8 cellular contexts compared by ENCODE assay signal in the genomic region with DNA sequence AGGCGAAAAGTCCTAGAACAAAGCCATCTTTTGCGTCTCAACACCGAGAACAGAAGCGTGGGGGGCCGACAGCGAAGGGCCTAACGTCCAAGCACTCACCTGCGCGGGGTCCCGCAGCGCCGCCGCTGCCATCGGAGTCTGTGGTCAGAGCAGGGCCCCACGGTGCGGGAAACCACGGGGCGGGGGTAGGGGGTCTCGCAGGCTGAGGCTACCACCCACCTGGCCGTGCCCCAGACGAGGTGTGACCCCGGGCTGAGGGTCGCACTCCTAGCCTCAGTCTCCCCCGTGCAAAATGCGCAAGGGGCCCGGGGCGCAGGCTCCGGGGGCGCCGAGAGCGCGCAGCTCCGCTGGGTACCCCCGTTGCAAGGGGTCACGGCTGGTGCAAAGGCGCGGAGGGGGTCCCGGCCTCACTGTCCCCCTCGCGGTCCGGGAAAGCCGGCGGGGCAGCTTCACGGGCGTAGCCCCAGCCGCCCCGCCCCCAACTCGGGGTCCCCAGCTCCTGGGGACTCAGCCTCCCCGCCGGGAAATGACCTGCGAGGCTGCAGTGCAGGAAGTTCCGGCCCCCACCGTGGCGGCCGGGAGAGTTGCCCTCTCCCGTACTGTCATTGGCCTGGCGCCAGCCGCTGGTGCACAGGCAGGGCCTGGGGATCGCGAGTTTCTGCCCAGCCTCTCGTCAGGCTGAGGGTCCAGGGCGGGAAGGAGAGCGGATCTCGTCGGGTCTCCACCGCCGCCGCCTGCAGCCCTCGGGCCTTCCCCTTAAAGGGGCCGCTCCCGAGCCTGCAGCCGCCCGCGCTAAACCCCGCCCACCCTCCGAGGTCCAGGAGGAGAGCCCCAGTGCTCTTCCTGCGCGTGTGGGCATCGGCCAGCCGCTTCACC. TPM values are rescaled to one million over a fixed set of nuclear protein-coding genes. Genes with fewer than 3 reads are reported as not detected.
DNase-seq lines count a peak whose midpoint lies in the region; ATAC-seq, FAIRE-seq and TF ChIP-seq lines count a peak whose summit lies in the region.

A gene (minus strand): TSS at position 699 of the 876 bp plus-strand sequence. CDS start 567 bp downstream, at position 132.

- in situ Hi-C loops in GM13977 (cut with MboI; ENCODE audit: low pct_unique_long_range_greater_than_20kb, low sequenced_read_pairs, unreplicated experiment): loop anchor here (10.0 kb wide), 1 partner anchor 51 kb away; no protein-coding TSS in a partner anchor

- peak within 1 kb of the TSS; percentile 58 to 85 (median 80) for H3K4me3 ChIP-seq in endothelial cell of umbilical vein (replicated peaks in 1 of 3; ENCODE audit: insufficient read depth in 1 of 3, low read depth in 1 of 3, low read length in 3 of 3)

- peaks cover 13% of the 10 kb centered on the region for H3K4me1 ChIP-seq in endothelial cell of umbilical vein (ENCODE audit: control insufficient read depth, extremely low read depth, insufficient read depth, low read length)

- H3K27ac ChIP-seq in endothelial cell of umbilical vein (ENCODE audit: insufficient read depth, low read depth, low read length): peak within 1 kb of the TSS; percentile 94

- peaks cover 65% of the 10 kb centered on the region for H3K9me3 Mint-ChIP-seq in activated CD8-positive, alpha-beta T cell treated with anti-CD3 and anti-CD28 coated beads, Interleukin-2, amount 10 ng/mL, durations not matched to agents 7 days and 5 days (ENCODE audit: insufficient read depth)

- H3K9me3 ChIP-seq in endothelial cell of umbilical vein (replicated peaks; ENCODE audit: control insufficient read depth, insufficient read depth, low read length): peaks cover 11% of the 10 kb centered on the region

- ATAC-seq in HG02938 (IDR thresholded peaks at IDR 0.05; ENCODE audit: unreplicated experiment) (peak; percentile 56), HG03520 (IDR thresholded peaks at IDR 0.05; ENCODE audit: unreplicated experiment) (no peak)
- peak; percentile 70 for ATAC-seq in activated CD8-positive, alpha-beta T cell treated with anti-CD3 and anti-CD28 coated beads, Interleukin-2, amount 10 ng/mL, durations not matched to agents 7 days and 5 days

- FAIRE-seq in endothelial cell of umbilical vein (lab: Jason Lieb, UNC): peak; percentile 43

- CTCF ChIA-PET in activated CD8-positive, alpha-beta T cell treated with anti-CD3 and anti-CD28 coated beads, Interleukin-2, amount 10 ng/mL, durations not matched to agents 7 days and 5 days (lab: Charles Lee): interaction anchor here (1.2 to 2.4 kb wide), 4 partner anchors 8 to 81 kb away, joined by 3 to 15 read pairs (median 4); no protein-coding TSS in a partner anchor
- CTCF ChIA-PET in endothelial cell of umbilical vein (lab: Charles Lee): interaction anchor here (0.7 to 3.4 kb wide), 5 partner anchors 9 to 81 kb away, joined by 3 to 13 read pairs (median 8); a partner anchor contains a TSS

- peak within 1 kb of the TSS; percentile 80 for H3K4me2 ChIP-seq in endothelial cell of umbilical vein (ENCODE audit: insufficient read depth, low read length)

- H2AFZ ChIP-seq in endothelial cell of umbilical vein (ENCODE audit: low read depth, low read length): peak within 1 kb of the TSS; percentile 50

- peak within 1 kb of the TSS; percentile 92 for H3K4me3 Mint-ChIP-seq in activated CD8-positive, alpha-beta T cell treated with anti-CD3 and anti-CD28 coated beads, Interleukin-2, amount 10 ng/mL, durations not matched to agents 7 days and 5 days

- peak within 1 kb of the TSS; percentile 86 for H3K27ac Mint-ChIP-seq in activated CD8-positive, alpha-beta T cell treated with anti-CD3 and anti-CD28 coated beads, Interleukin-2, amount 10 ng/mL, durations not matched to agents 7 days and 5 days

- H3K4me1 Mint-ChIP-seq in activated CD8-positive, alpha-beta T cell treated with anti-CD3 and anti-CD28 coated beads, Interleukin-2, amount 10 ng/mL, durations not matched to agents 7 days and 5 days (ENCODE audit: low read depth): peaks cover 38% of the 10 kb centered on the region

- H3K36me3 Mint-ChIP-seq in activated CD8-positive, alpha-beta T cell treated with anti-CD3 and anti-CD28 coated beads, Interleukin-2, amount 10 ng/mL, durations not matched to agents 7 days and 5 days (ENCODE audit: low read depth): peaks cover 53% of the 10 kb centered on the region

- H3K27me3 ChIP-seq in endothelial cell of umbilical vein (ENCODE audit: control insufficient read depth in 2 of 2, insufficient read depth in 2 of 2, low read length in 2 of 2): no peaks in the 10 kb centered on the region

- no peaks in the 10 kb centered on the region for H3K27me3 Mint-ChIP-seq in activated CD8-positive, alpha-beta T cell treated with anti-CD3 and anti-CD28 coated beads, Interleukin-2, amount 10 ng/mL, durations not matched to agents 7 days and 5 days (ENCODE audit: low read depth)

- POLR2A ChIA-PET in activated CD8-positive, alpha-beta T cell treated with anti-CD3 and anti-CD28 coated beads, Interleukin-2, amount 10 ng/mL, durations not matched to agents 7 days and 5 days (lab: Charles Lee): interaction anchor here (1.2 to 1.5 kb wide), 2 partner anchors 36 to 50 kb away, joined by 3 to 5 read pairs; a partner anchor contains a TSS
- POLR2A ChIA-PET in endothelial cell of umbilical vein (lab: Charles Lee): no interaction called here

- peaks cover 40% of the 10 kb centered on the region for H3K79me2 ChIP-seq in endothelial cell of umbilical vein (ENCODE audit: control insufficient read depth, insufficient read depth, low read length)

- TSS peak; percentile 30 for BruUV-seq in endothelial cell of umbilical vein (replicated peaks; lab: Mats Ljungman, UMichigan)

- H3K36me3 ChIP-seq in endothelial cell of umbilical vein (ENCODE audit: control insufficient read depth in 2 of 2, extremely low read depth in 1 of 2, insufficient read depth in 2 of 2, low read length in 2 of 2): peaks cover 10 to 25% of the 10 kb centered on the region in 2 experiments

- dilution Hi-C loops in endothelial cell of umbilical vein (cut with MboI; ENCODE audit: extremely low pct_ligation_motif_present, low sequenced_read_pairs): no loop called here

- DNase-seq in GM13977 (ENCODE audit: low spot score): peak; percentile 84
- DNase-seq in NCI-H69 (lab: John Stamatoyannopoulos, UW): peak; percentile 72
- DNase-seq in activated CD8-positive, alpha-beta T cell treated with anti-CD3 and anti-CD28 coated beads, Interleukin-2, amount 10 ng/mL, durations not matched to agents 7 days and 5 days: peak; percentile 58
- peak; percentile 79 for DNase-seq in endothelial cell of umbilical vein (ENCODE audit: low read depth, low spot score)
- DNase-seq in midbrain (lab: John Stamatoyannopoulos, UW): peak; percentile 31
- DNase-seq in stimulated activated CD8-positive, alpha-beta memory T cell treated with anti-CD3 and anti-CD28 coated beads, Interleukin-7, amount 100 ng/mL, for 24 hours (ENCODE audit: low read depth): peak; percentile 44

- intact Hi-C loops in endothelial cell of umbilical vein (cut with micrococcal nuclease): loop anchor here (2.0 to 5.0 kb wide), 5 partner anchors 37 to 229 kb away; a partner anchor contains a TSS

- H3K9ac ChIP-seq in endothelial cell of umbilical vein (replicated peaks; ENCODE audit: extremely low read depth, insufficient read depth, low read length): peak within 1 kb of the TSS; percentile 94

- H3K9me1 ChIP-seq in endothelial cell of umbilical vein (replicated peaks; ENCODE audit: control insufficient read depth, extremely low read depth, insufficient read depth, low read length): no peaks in the 10 kb centered on the region

- peak; percentile 42 for TF ChIP-seq POLR2A in endothelial cell of umbilical vein (IDR thresholded peaks at IDR 0.05; ENCODE audit: low read depth, low read length)

- no peaks in the 10 kb centered on the region for H4K20me1 ChIP-seq in endothelial cell of umbilical vein (replicated peaks; ENCODE audit: control insufficient read depth, extremely low read depth, insufficient read depth, low read length)

- TF ChIP-seq CTCF in GM13977 (IDR thresholded peaks at IDR 0.05; ENCODE audit: extremely low read depth, insufficient read depth, missing control alignments) (no peak), endothelial cell of umbilical vein (IDR thresholded peaks at IDR 0.05; ENCODE audit: extremely low read depth in 1 of 2, insufficient read depth in 1 of 2, low read depth in 1 of 2, low read length in 2 of 2) (no peak)

TF ChIP-seq in endothelial cell of umbilical vein, 7 proteins besides CTCF, POLR2A, EP300 and RAD21:
- TF ChIP-seq EZH2 (IDR thresholded peaks at IDR 0.05; ENCODE audit: borderline replicate concordance, low read depth, low read length, severe bottlenecking): no peak
- peak; percentile 86 for TF ChIP-seq POLR2AphosphoS5 (IDR thresholded peaks at IDR 0.05; ENCODE audit: insufficient read depth, low read depth, low read length)
- peak; percentile 77 for TF ChIP-seq GATA2 (IDR thresholded peaks at IDR 0.05; ENCODE audit: insufficient read depth, insufficient read length, low read depth, low read length)
- TF ChIP-seq, protein P1, sequence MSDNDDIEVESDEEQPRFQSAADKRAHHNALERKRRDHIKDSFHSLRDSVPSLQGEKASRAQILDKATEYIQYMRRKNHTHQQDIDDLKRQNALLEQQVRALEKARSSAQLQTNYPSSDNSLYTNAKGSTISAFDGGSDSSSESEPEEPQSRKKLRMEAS (IDR thresholded peaks at IDR 0.05; ENCODE audit: insufficient read depth, insufficient read length): no peak
- TF ChIP-seq FOS (IDR thresholded peaks at IDR 0.05; ENCODE audit: borderline replicate concordance, insufficient read depth, low read length): no peak

RNA-seq across cellular contexts. Expression of the gene that starts here (rescaled TPM):
- 10 to 100 TPM; 13.7 to 14.2 TPM for total RNA-seq in activated CD8-positive, alpha-beta T cell treated with anti-CD3 and anti-CD28 coated beads, Interleukin-2, amount 10 ng/mL, durations not matched to agents 7 days and 5 days
- 19.6 and 19.8 TPM in 2 replicates for total RNA-seq in endothelial cell of umbilical vein
- polyA plus RNA-seq in endothelial cell of umbilical vein: 10.9 and 11.3 TPM in 2 replicates
- polyA plus RNA-seq in endothelial cell of umbilical vein (2011; cell fraction: cytosol; rRNA removed): 10.2 and 11.7 TPM in 2 replicates
- 21.0 and 25.4 TPM in 2 replicates for polyA plus RNA-seq in endothelial cell of umbilical vein (2011; cell fraction: nucleus; rRNA removed)
- 9.5 and 9.8 TPM in 2 replicates for polyA plus RNA-seq in endothelial cell of umbilical vein (2012)
- 60.2 and 63.6 TPM in 2 replicates for polyA minus RNA-seq in endothelial cell of umbilical vein
- 0.82 TPM for polyA minus RNA-seq in endothelial cell of umbilical vein (2011; cell fraction: cytosol; rRNA and poly(A)+ RNA removed)
- polyA minus RNA-seq in endothelial cell of umbilical vein (2011; cell fraction: nucleus; rRNA and poly(A)+ RNA removed): 53.5 and 64.3 TPM in 2 replicates

Comparison
In these comparisons a context has a peak if more than half of its experiments do, and no peak if none do; other contexts are left out.
1. DNase-seq: peak in every context shown above with its lines; median percentile 84 in GM13977; 79 in endothelial cell of umbilical vein; 72 in NCI-H69; 58 in activated CD8-positive, alpha-beta T cell treated with anti-CD3 and anti-CD28 coated beads, Interleukin-2, amount 10 ng/mL, durations not matched to agents 7 days and 5 days; 44 in stimulated activated CD8-positive, alpha-beta memory T cell treated with anti-CD3 and anti-CD28 coated beads, Interleukin-7, amount 100 ng/mL, for 24 hours; 31 in midbrain.